Comparison of ENCODE assay signal across 9 cellular contexts in the genomic region with DNA sequence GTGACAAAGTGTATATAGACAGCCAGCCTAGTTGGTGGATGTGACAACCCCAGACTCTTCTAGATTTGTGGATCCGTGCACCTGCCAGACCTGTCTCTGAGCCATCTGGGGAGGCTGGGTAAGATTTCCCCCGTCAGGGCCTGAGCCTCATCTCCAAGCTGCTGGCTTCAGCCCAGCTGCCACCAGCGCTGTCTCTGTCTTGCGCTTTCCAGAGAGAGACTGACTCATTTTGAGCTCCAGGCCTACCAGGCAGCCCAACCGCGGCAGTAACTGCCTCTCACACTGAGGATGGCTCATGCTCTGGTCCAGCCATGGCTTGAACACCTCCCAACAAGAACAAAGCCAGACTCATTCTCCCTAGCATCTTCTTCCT. TPM values are rescaled to one million over a fixed set of nuclear protein-coding genes. Genes with fewer than 3 reads are reported as not detected.
DNase-seq lines count a peak whose midpoint lies in the region; ATAC-seq and TF ChIP-seq lines count a peak whose summit lies in the region.
"Had no signal": no experiment of that assay in that cellular context is flagged by ENCODE, and none has a peak within 500 bp of the region (broad histone marks: within the 10 kb centered on the region; RNA-seq: fewer than 3 reads in every experiment).

No MANE protein-coding gene starts in this region.

- no peaks in the 10 kb centered on the region for H3K9me3 Mint-ChIP-seq in CD14-positive monocyte

- peak; percentile 26 for ATAC-seq in HG02588 (IDR thresholded peaks at IDR 0.05; ENCODE audit: unreplicated experiment)

- H3K4me1 Mint-ChIP-seq in CD14-positive monocyte = peaks cover 37% of the 10 kb centered on the region

- peak overlapping the region in 1 of 7 experiments; percentile 17 for H3K4me3 ChIP-seq in skin epidermis
- H3K4me3 ChIP-seq: uterus had no signal

- peak overlapping the region in 1 of 2 donors; percentile 27 for H3K4me3 Mint-ChIP-seq in CD14-positive monocyte

- peak overlapping the region in 3 of 7 donors; percentile 19 to 47 (median 31) for H3K27ac Mint-ChIP-seq in CD14-positive monocyte

- peaks cover 43 to 53% of the 10 kb centered on the region in 2 donors for H3K36me3 Mint-ChIP-seq in CD14-positive monocyte

- DNase-seq in ELF-1 (ENCODE audit: low read depth, low spot score) (peak; percentile 44), T1000 (lab: John Stamatoyannopoulos, UW) (peak; percentile 40), epithelial cell of prostate (ENCODE audit: low read depth, low spot score) (peak; percentile 89), DMS153 (lab: John Stamatoyannopoulos, UW) (no peak), CD14-positive monocyte (ENCODE audit: low spot score) (no peak), medulla oblongata (ENCODE audit: extremely low spot score) (no peak)

- no peak for TF ChIP-seq CTCF in CD14-positive monocyte (IDR thresholded peaks at IDR 0.05)

- no peaks in the 10 kb centered on the region for H3K27me3 Mint-ChIP-seq in CD14-positive monocyte (ENCODE audit: low read depth in 3 of 3)

- intact Hi-C loops in CD14-positive monocyte (cut with micrococcal nuclease) = loop anchor here (10.0 kb wide), 1 partner anchor 92 kb away; a partner anchor contains a TSS

- H3K27ac ChIP-seq in epithelial cell of prostate = peak overlapping the region; percentile 100
- H3K27ac ChIP-seq in skin epidermis = peak overlapping the region in 18 of 21 experiments; percentile 12 to 98 (median 65)
- H3K27ac ChIP-seq: uterus had no signal

RNA-seq across cellular contexts. Expression of a gene that starts 26.4 kb away (rescaled TPM):
- polyA plus RNA-seq in CD14-positive monocyte = 1 to 10 TPM; 3.9 to 4.3 TPM

RNA-seq across cellular contexts. Expression of a gene that starts 26.6 kb away (rescaled TPM):
- polyA plus RNA-seq in CD14-positive monocyte = 1 to 10 TPM; 1.1 to 1.2 TPM

Comparison
In these comparisons a context has a peak if more than half of its experiments do, and no peak if none do; other contexts are left out.
1. DNase-seq: peak in ELF-1 (single experiment), T1000 (single experiment) and epithelial cell of prostate (single experiment); none in DMS153 (single experiment), CD14-positive monocyte (single experiment) and medulla oblongata (single experiment).